ENCODE assay signal across 26 cellular contexts in genomic region chr4:384311-385010, GRCh38. TPM values are rescaled to one million over a fixed set of nuclear protein-coding genes. Genes with fewer than 3 reads are reported as not detected.
DNase-seq lines count a peak whose midpoint lies in the region; ATAC-seq and TF ChIP-seq lines count a peak whose summit lies in the region.
"Had no signal": no experiment of that assay in that cellular context is flagged by ENCODE, and none has a peak within 500 bp of the region (broad histone marks: within the 10 kb centered on the region; RNA-seq: fewer than 3 reads in every experiment).

No MANE protein-coding gene starts in this region.

- no peak overlapping the region for H3K27ac ChIP-seq in skeletal muscle tissue (ENCODE audit: low read depth, low read length)
- H3K27ac ChIP-seq: adrenal gland, breast epithelium, C4-2B, epithelial cell of prostate, HL-60, psoas muscle had no signal

- peaks cover 23% of the 10 kb centered on the region for H3K36me3 ChIP-seq in adipocyte (ENCODE audit: control insufficient read depth, insufficient read depth, low read length, severe bottlenecking)
- H3K36me3 ChIP-seq in skeletal muscle tissue (ENCODE audit: control insufficient read depth in 3 of 3, insufficient read depth in 3 of 3, low read length in 3 of 3): no peaks in the 10 kb centered on the region
- H3K36me3 ChIP-seq: adrenal gland, breast epithelium had no signal

- peaks cover 59% of the 10 kb centered on the region for H3K9me3 Mint-ChIP-seq in activated naive CD4-positive, alpha-beta T cell treated with anti-CD3 and anti-CD28 coated beads, Interleukin-2, amount 10 ng/mL, durations not matched to agents 7 days and 5 days

- TF ChIP-seq POLR2A in NB4 (IDR thresholded peaks at IDR 0.05; ENCODE audit: extremely low read depth, insufficient read length): no peak

- H3K27ac Mint-ChIP-seq in activated naive CD4-positive, alpha-beta T cell treated with anti-CD3 and anti-CD28 coated beads, Interleukin-2, amount 10 ng/mL, durations not matched to agents 7 days and 5 days: peak overlapping the region; percentile 90
- H3K27ac Mint-ChIP-seq: activated CD8-positive, alpha-beta memory T cell treated with anti-CD3 and anti-CD28 coated beads, Interleukin-2, amount 10 ng/mL, durations not matched to agents 7 days and 5 days; activated T-helper 2 cell treated with anti-CD3 and anti-CD28 coated beads, Interferon-gamma antibody, Interleukin-2, Interleukin-4, amounts not matched to agents 10 μg/mL and 5 μg/mL and 100 μg/mL, durations not matched to agents 14 hours and 24 hours and 36 hours had no signal

- no peak overlapping the region for H3K4me3 ChIP-seq in NB4 (ENCODE audit: low read depth, low read length)
- H3K4me3 ChIP-seq in adipocyte (ENCODE audit: low read length): peak overlapping the region; percentile 62
- H3K4me3 ChIP-seq in skeletal muscle tissue (ENCODE audit: low read length in 3 of 3): peak overlapping the region; percentile 29 to 65 (median 52)
- H3K4me3 ChIP-seq: psoas muscle had no signal

- peaks cover 11% of the 10 kb centered on the region for H3K27me3 Mint-ChIP-seq in activated naive CD4-positive, alpha-beta T cell treated with anti-CD3 and anti-CD28 coated beads, Interleukin-2, amount 10 ng/mL, durations not matched to agents 7 days and 5 days
- H3K27me3 Mint-ChIP-seq: activated CD8-positive, alpha-beta memory T cell treated with anti-CD3 and anti-CD28 coated beads, Interleukin-2, amount 10 ng/mL, durations not matched to agents 7 days and 5 days had no signal

- peaks cover 21% of the 10 kb centered on the region for H3K36me3 Mint-ChIP-seq in activated naive CD4-positive, alpha-beta T cell treated with anti-CD3 and anti-CD28 coated beads, Interleukin-2, amount 10 ng/mL, durations not matched to agents 7 days and 5 days

- peaks cover 23% of the 10 kb centered on the region for H3K4me1 Mint-ChIP-seq in activated naive CD4-positive, alpha-beta T cell treated with anti-CD3 and anti-CD28 coated beads, Interleukin-2, amount 10 ng/mL, durations not matched to agents 7 days and 5 days
- H3K4me1 Mint-ChIP-seq: neural crest cell had no signal

- ATAC-seq in HG02623 (IDR thresholded peaks at IDR 0.05; ENCODE audit: unreplicated experiment) (no peak), GM18907 (IDR thresholded peaks at IDR 0.05; ENCODE audit: unreplicated experiment) (no peak)
- ATAC-seq: activated CD4-positive, CD25-positive, alpha-beta regulatory T cell treated with anti-CD3 and anti-CD28 coated beads, Interleukin-2, amount 50 U/mL, for 24 hours; activated CD8-positive, alpha-beta memory T cell treated with anti-CD3 and anti-CD28 coated beads, Interleukin-2, amount 10 ng/mL, durations not matched to agents 7 days and 5 days; psoas muscle had no signal

- peak overlapping the region; percentile 15 for H3K4me3 Mint-ChIP-seq in activated naive CD4-positive, alpha-beta T cell treated with anti-CD3 and anti-CD28 coated beads, Interleukin-2, amount 10 ng/mL, durations not matched to agents 7 days and 5 days
- H3K4me3 Mint-ChIP-seq: activated CD8-positive, alpha-beta memory T cell treated with anti-CD3 and anti-CD28 coated beads, Interleukin-2, amount 10 ng/mL, durations not matched to agents 7 days and 5 days; neural crest cell had no signal

- H3K4me1 ChIP-seq in adipocyte (ENCODE audit: control insufficient read depth, insufficient read depth, low read length) (no peaks in the 10 kb centered on the region), skeletal muscle tissue (ENCODE audit: control insufficient read depth in 3 of 3, insufficient read depth in 3 of 3, low read length in 3 of 3) (no peaks in the 10 kb centered on the region)
- H3K4me1 ChIP-seq: adrenal gland, breast epithelium, psoas muscle had no signal

- peak; percentile 53 for DNase-seq in activated naive CD4-positive, alpha-beta T cell treated with anti-CD3 and anti-CD28 coated beads, Interleukin-2, amount 10 ng/mL, durations not matched to agents 7 days and 5 days
- no peak for DNase-seq in activated naive CD4-positive, alpha-beta T cell (lab: John Stamatoyannopoulos, UW)
- peak; percentile 46 for DNase-seq in NB4 (ENCODE audit: low read depth)
- no peak for DNase-seq in adipocyte (ENCODE audit: low read depth)
- no peak for DNase-seq in NCI-H1092 (lab: John Stamatoyannopoulos, UW)
- DNase-seq: activated CD8-positive, alpha-beta memory T cell treated with anti-CD3 and anti-CD28 coated beads, Interleukin-2, amount 10 ng/mL, durations not matched to agents 7 days and 5 days; adrenal gland; DMS153; foreskin fibroblast; hypothalamus; kidney; NCI-H1092 treated with DMSO at 0.1 percent for 48 hours; NCI-H510A; psoas muscle; SHP77; stimulated activated CD8-positive, alpha-beta memory T cell treated with anti-CD3 and anti-CD28 coated beads, Interleukin-4, amount 100 ng/mL, for 48 hours had no signal

- no peak overlapping the region for H3K9ac ChIP-seq in adipocyte (ENCODE audit: low read length)
- no peak overlapping the region for H3K9ac ChIP-seq in skeletal muscle tissue (ENCODE audit: low read depth in 1 of 3, low read length in 3 of 3)

- CTCF ChIA-PET in activated naive CD4-positive, alpha-beta T cell treated with anti-CD3 and anti-CD28 coated beads, Interleukin-2, amount 10 ng/mL, durations not matched to agents 7 days and 5 days (lab: Charles Lee): no interaction called here

- H3K9me3 ChIP-seq in adipocyte (ENCODE audit: control insufficient read depth, low read length): peaks cover 98% of the 10 kb centered on the region
- H3K9me3 ChIP-seq in skeletal muscle tissue (ENCODE audit: control insufficient read depth in 3 of 3, low read length in 3 of 3): peaks cover 23 to 42% (median 42%) of the 10 kb centered on the region in 3 donors

- TF ChIP-seq CTCF in NB4 (IDR thresholded peaks at IDR 0.05; ENCODE audit: low read depth, low read length): no peak

- H3K27me3 ChIP-seq in adipocyte (replicated peaks; ENCODE audit: control insufficient read depth, insufficient read depth, low read length) (no peaks in the 10 kb centered on the region), skeletal muscle tissue (ENCODE audit: control insufficient read depth in 3 of 3, insufficient read depth in 3 of 3, low read length in 3 of 3) (no peaks in the 10 kb centered on the region)
- H3K27me3 ChIP-seq: adrenal gland, breast epithelium had no signal

RNA-seq across cellular contexts. Expression of gene ZNF141, which starts 46.8 kb away (rescaled TPM):
- total RNA-seq in skeletal muscle tissue: 15.7 TPM

Comparison
In these comparisons a context has a peak if more than half of its experiments do, and no peak if none do; other contexts are left out.
1. DNase-seq: peak in activated naive CD4-positive, alpha-beta T cell treated with anti-CD3 and anti-CD28 coated beads, Interleukin-2, amount 10 ng/mL, durations not matched to agents 7 days and 5 days (single experiment) and NB4 (single experiment); none in activated naive CD4-positive, alpha-beta T cell (0 of 4), adipocyte (single experiment) and NCI-H1092 (single experiment).